9 cellular contexts compared by ENCODE assay signal in genomic region chr6:142856607-142856856, GRCh38.
DNase-seq lines count a peak whose midpoint lies in the region; ATAC-seq and TF ChIP-seq lines count a peak whose summit lies in the region.
"Had no signal": no experiment of that assay in that cellular context is flagged by ENCODE, and none has a peak within 500 bp of the region (broad histone marks: within the 10 kb centered on the region; RNA-seq: fewer than 3 reads in every experiment).

No MANE protein-coding gene starts in this region.

- peaks cover 44% of the 10 kb centered on the region for H3K36me3 Mint-ChIP-seq in stimulated activated naive CD8-positive, alpha-beta T cell treated with anti-CD3 and anti-CD28 coated beads, Interleukin-15, Interleukin-2, amounts not matched to agents 100 ng/mL and 50 ng/mL, for 24 hours (ENCODE audit: low read depth)
- H3K36me3 Mint-ChIP-seq in activated B cell treated with CpG ODN at 0.5 μM for 24 hours (ENCODE audit: low read depth), result peaks cover 10% of the 10 kb centered on the region
- H3K36me3 Mint-ChIP-seq in naive B cell, result peaks cover 0 to 10% of the 10 kb centered on the region in 2 donors

- no peak for ATAC-seq in stimulated activated naive CD8-positive, alpha-beta T cell treated with anti-CD3 and anti-CD28 coated beads, Interleukin-15, Interleukin-2, amounts not matched to agents 100 U/mL and 50 U/mL, for 24 hours
- ATAC-seq in activated B cell treated with CpG ODN at 0.5 μM for 24 hours (ENCODE audit: low read depth) (no peak), naive B cell (ENCODE audit: low read depth in 2 of 2) (no peak), right cardiac atrium (no peak), GM21367 (IDR thresholded peaks at IDR 0.05; ENCODE audit: unreplicated experiment) (no peak), aorta (ENCODE audit: low FRiP score) (no peak)
- ATAC-seq: gastroesophageal sphincter had no signal

- CTCF ChIA-PET in activated B cell treated with CpG ODN at 0.5 μM for 24 hours (lab: Charles Lee), result interaction anchor here (1.1 to 1.6 kb wide), 3 partner anchors 29 to 71 kb away, joined by 3 read pairs; no protein-coding TSS in a partner anchor

- peak overlapping the region; percentile 95 for H3K27ac Mint-ChIP-seq in stimulated activated naive CD8-positive, alpha-beta T cell treated with anti-CD3 and anti-CD28 coated beads, Interleukin-15, Interleukin-2, amounts not matched to agents 100 ng/mL and 50 ng/mL, for 24 hours
- H3K27ac Mint-ChIP-seq in activated B cell treated with CpG ODN at 0.5 μM for 24 hours, result peak overlapping the region; percentile 95
- peak overlapping the region; percentile 94 to 98 (median 96) for H3K27ac Mint-ChIP-seq in naive B cell

- no peak for TF ChIP-seq CTCF in activated B cell treated with CpG ODN at 0.5 μM for 24 hours (IDR thresholded peaks at IDR 0.05)

- H3K9me3 Mint-ChIP-seq in stimulated activated naive CD8-positive, alpha-beta T cell treated with anti-CD3 and anti-CD28 coated beads, Interleukin-15, Interleukin-2, amounts not matched to agents 100 ng/mL and 50 ng/mL, for 24 hours, result no peaks in the 10 kb centered on the region
- H3K9me3 Mint-ChIP-seq in activated B cell treated with CpG ODN at 0.5 μM for 24 hours (no peaks in the 10 kb centered on the region), naive B cell (peaks cover 0 to 5% (median 0%) of the 10 kb centered on the region in 7 donors)

- no peaks in the 10 kb centered on the region for H3K27me3 Mint-ChIP-seq in stimulated activated naive CD8-positive, alpha-beta T cell treated with anti-CD3 and anti-CD28 coated beads, Interleukin-15, Interleukin-2, amounts not matched to agents 100 ng/mL and 50 ng/mL, for 24 hours
- H3K27me3 Mint-ChIP-seq in activated B cell treated with CpG ODN at 0.5 μM for 24 hours (no peaks in the 10 kb centered on the region), naive B cell (no peaks in the 10 kb centered on the region)

- intact Hi-C loops in activated B cell treated with CpG ODN at 0.5 μM for 24 hours (cut with micrococcal nuclease), result loop anchor here (1.0 to 5.0 kb wide), 5 partner anchors 11 to 88 kb away; no protein-coding TSS in a partner anchor
- intact Hi-C loops in right cardiac atrium (cut with DNase I), result no loop called here
- intact Hi-C loops in aorta (cut with DNase I), result no loop called here

- peaks cover 99% of the 10 kb centered on the region for H3K4me1 Mint-ChIP-seq in stimulated activated naive CD8-positive, alpha-beta T cell treated with anti-CD3 and anti-CD28 coated beads, Interleukin-15, Interleukin-2, amounts not matched to agents 100 ng/mL and 50 ng/mL, for 24 hours (ENCODE audit: low read depth)
- H3K4me1 Mint-ChIP-seq in activated B cell treated with CpG ODN at 0.5 μM for 24 hours, result peaks cover 91% of the 10 kb centered on the region
- H3K4me1 Mint-ChIP-seq in naive B cell, result peaks cover 67 to 83% (median 81%) of the 10 kb centered on the region in 3 donors

- H3K36me3 ChIP-seq in aorta (ENCODE audit: control insufficient read depth in 1 of 2, insufficient read depth in 2 of 2, low read length in 1 of 2), result no peaks in the 10 kb centered on the region
- H3K36me3 ChIP-seq: gastroesophageal sphincter had no signal

- H3K4me3 Mint-ChIP-seq in stimulated activated naive CD8-positive, alpha-beta T cell treated with anti-CD3 and anti-CD28 coated beads, Interleukin-15, Interleukin-2, amounts not matched to agents 100 ng/mL and 50 ng/mL, for 24 hours, result peak overlapping the region; percentile 72
- H3K4me3 Mint-ChIP-seq in activated B cell treated with CpG ODN at 0.5 μM for 24 hours, result peak overlapping the region; percentile 73
- H3K4me3 Mint-ChIP-seq in naive B cell, result peak overlapping the region; percentile 68 to 94 (median 88)

- H3K4me1 ChIP-seq in right cardiac atrium (ENCODE audit: control insufficient read depth, insufficient read depth, low read length), result peaks cover 4% of the 10 kb centered on the region
- H3K4me1 ChIP-seq in aorta (ENCODE audit: control insufficient read depth in 1 of 2, insufficient read depth in 2 of 2, low read length in 2 of 2), result peaks cover 0 to 2% of the 10 kb centered on the region in 2 donors

- no peak overlapping the region for H3K4me3 ChIP-seq in right cardiac atrium (ENCODE audit: low read length)
- H3K4me3 ChIP-seq in aorta (ENCODE audit: low read length in 2 of 2), result no peak overlapping the region
- H3K4me3 ChIP-seq: gastroesophageal sphincter had no signal

- no peaks in the 10 kb centered on the region for H3K9me3 ChIP-seq in right cardiac atrium (ENCODE audit: control insufficient read depth, low read length)
- no peaks in the 10 kb centered on the region for H3K9me3 ChIP-seq in aorta (ENCODE audit: control insufficient read depth, low read length)
- H3K9me3 ChIP-seq: gastroesophageal sphincter had no signal

- H3K27me3 ChIP-seq in right cardiac atrium (ENCODE audit: control insufficient read depth, insufficient read depth) (no peaks in the 10 kb centered on the region), aorta (ENCODE audit: control insufficient read depth in 1 of 2, insufficient read depth in 2 of 2, low read length in 1 of 2) (no peaks in the 10 kb centered on the region)
- H3K27me3 ChIP-seq: gastroesophageal sphincter had no signal

- DNase-seq in stimulated activated naive CD8-positive, alpha-beta T cell treated with anti-CD3 and anti-CD28 coated beads, Interleukin-15, Interleukin-2, amounts not matched to agents 100 U/mL and 50 U/mL, for 24 hours, result no peak
- DNase-seq in activated B cell treated with CpG ODN at 0.5 μM for 24 hours, result no peak
- DNase-seq in naive B cell, result no peak
- no peak for DNase-seq in right cardiac atrium
- no peak for DNase-seq in aorta
- DNase-seq in MV-4-11 (lab: John Stamatoyannopoulos, UW), result no peak

- H3K27ac ChIP-seq in right cardiac atrium (ENCODE audit: low read length) (no peak overlapping the region), aorta (ENCODE audit: low read depth in 1 of 2, low read length in 2 of 2) (no peak overlapping the region)
- H3K27ac ChIP-seq: gastroesophageal sphincter had no signal

- WGBS in right cardiac atrium, result 91% methylated on average over 1 of the region's 1 CpG
- WGBS in aorta, 2 donors, result 96 to 97% methylated on average over 1 of the region's 1 CpG

- POLR2A ChIA-PET in activated B cell treated with CpG ODN at 0.5 μM for 24 hours (lab: Charles Lee), result interaction anchor here (0.6 to 3.7 kb wide), 11 partner anchors 13 to 70 kb away, joined by 3 to 31 read pairs (median 4); no protein-coding TSS in a partner anchor
